2 cellular contexts compared by ENCODE assay signal in the genomic region with DNA sequence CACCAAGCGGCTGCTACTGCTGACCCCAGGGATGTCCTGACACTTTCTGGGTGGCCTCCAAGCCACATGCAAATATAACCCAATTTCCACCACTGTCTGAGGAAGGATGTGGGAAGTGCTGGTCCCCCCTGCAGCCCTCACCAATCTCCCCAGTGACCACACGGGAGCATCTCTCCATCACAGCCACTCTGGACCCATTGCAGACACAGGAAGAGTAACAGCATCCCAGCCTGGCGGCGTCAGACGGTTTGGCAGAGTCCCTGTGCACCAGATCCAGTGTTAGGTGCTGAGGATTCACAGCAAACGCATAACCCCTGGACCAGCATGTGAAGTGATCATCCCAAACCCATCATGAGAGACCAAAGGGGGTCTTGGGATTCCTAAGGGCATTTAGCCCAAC.
TF ChIP-seq lines count a peak whose summit lies in the region.

No MANE protein-coding gene starts in this region.

TF ChIP-seq in SK-N-SH, 30 proteins besides CTCF, POLR2A, EP300 and RAD21:
- TF ChIP-seq EZH2phosphoT487 (IDR thresholded peaks at IDR 0.05; ENCODE audit: borderline replicate concordance, low read depth), result no peak
- TF ChIP-seq RFX5 (IDR thresholded peaks at IDR 0.05; ENCODE audit: low read length), result no peak
- TF ChIP-seq GABPA (IDR thresholded peaks at IDR 0.05; ENCODE audit: low read depth), result no peak
- no peak for TF ChIP-seq NFIC (IDR thresholded peaks at IDR 0.05; ENCODE audit: borderline replicate concordance)
- no peak for TF ChIP-seq MXI1 (IDR thresholded peaks at IDR 0.05; ENCODE audit: low read depth, low read length)
- no peak for TF ChIP-seq POLR2AphosphoS5 (IDR thresholded peaks at IDR 0.05; ENCODE audit: low read depth, low read length)
- TF ChIP-seq FOXJ3 (CRISPR knock-in tag; IDR thresholded peaks at IDR 0.05), result no peak
- TF ChIP-seq FOSL2 (IDR thresholded peaks at IDR 0.05; ENCODE audit: borderline replicate concordance, low read depth), result no peak
- no peak for TF ChIP-seq MEF2A (IDR thresholded peaks at IDR 0.05; ENCODE audit: borderline replicate concordance, low read depth)
- TF ChIP-seq TAF1 (IDR thresholded peaks at IDR 0.05; ENCODE audit: borderline replicate concordance, low read depth, low read length), result no peak
- no peak for TF ChIP-seq RXRA (IDR thresholded peaks at IDR 0.05; ENCODE audit: borderline replicate concordance, low read depth)
- no peak for TF ChIP-seq SIN3A (IDR thresholded peaks at IDR 0.05; ENCODE audit: borderline replicate concordance, low read depth, low read length)
- no peak for TF ChIP-seq ELF1 (IDR thresholded peaks at IDR 0.05)
- TF ChIP-seq YY1 (IDR thresholded peaks at IDR 0.05; ENCODE audit: low read depth), result no peak
- TF ChIP-seq, protein P1, sequence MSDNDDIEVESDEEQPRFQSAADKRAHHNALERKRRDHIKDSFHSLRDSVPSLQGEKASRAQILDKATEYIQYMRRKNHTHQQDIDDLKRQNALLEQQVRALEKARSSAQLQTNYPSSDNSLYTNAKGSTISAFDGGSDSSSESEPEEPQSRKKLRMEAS (IDR thresholded peaks at IDR 0.05; ENCODE audit: low read depth), result no peak
- TF ChIP-seq JUND (IDR thresholded peaks at IDR 0.05), result no peak
- TF ChIP-seq TCF12 (IDR thresholded peaks at IDR 0.05), result no peak
- TF ChIP-seq, protein P2, sequence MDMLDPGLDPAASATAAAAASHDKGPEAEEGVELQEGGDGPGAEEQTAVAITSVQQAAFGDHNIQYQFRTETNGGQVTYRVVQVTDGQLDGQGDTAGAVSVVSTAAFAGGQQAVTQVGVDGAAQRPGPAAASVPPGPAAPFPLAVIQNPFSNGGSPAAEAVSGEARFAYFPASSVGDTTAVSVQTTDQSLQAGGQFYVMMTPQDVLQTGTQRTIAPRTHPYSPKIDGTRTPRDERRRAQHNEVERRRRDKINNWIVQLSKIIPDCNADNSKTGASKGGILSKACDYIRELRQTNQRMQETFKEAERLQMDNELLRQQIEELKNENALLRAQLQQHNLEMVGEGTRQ (IDR thresholded peaks at IDR 0.05; ENCODE audit: borderline replicate concordance, low read depth, low read length), result no peak
- TF ChIP-seq FOXM1 (IDR thresholded peaks at IDR 0.05; ENCODE audit: low read depth), result no peak
- TF ChIP-seq RCOR1 (IDR thresholded peaks at IDR 0.05; ENCODE audit: low read length), result no peak
TF ChIP-seq in SK-N-SH: peak in this region for 0.

TF ChIP-seq in SK-N-SH treated with all-trans-retinoic acid at 6 μM for 48 hours, 23 proteins besides CTCF, POLR2A, EP300 and RAD21:
- TF ChIP-seq, protein P3, sequence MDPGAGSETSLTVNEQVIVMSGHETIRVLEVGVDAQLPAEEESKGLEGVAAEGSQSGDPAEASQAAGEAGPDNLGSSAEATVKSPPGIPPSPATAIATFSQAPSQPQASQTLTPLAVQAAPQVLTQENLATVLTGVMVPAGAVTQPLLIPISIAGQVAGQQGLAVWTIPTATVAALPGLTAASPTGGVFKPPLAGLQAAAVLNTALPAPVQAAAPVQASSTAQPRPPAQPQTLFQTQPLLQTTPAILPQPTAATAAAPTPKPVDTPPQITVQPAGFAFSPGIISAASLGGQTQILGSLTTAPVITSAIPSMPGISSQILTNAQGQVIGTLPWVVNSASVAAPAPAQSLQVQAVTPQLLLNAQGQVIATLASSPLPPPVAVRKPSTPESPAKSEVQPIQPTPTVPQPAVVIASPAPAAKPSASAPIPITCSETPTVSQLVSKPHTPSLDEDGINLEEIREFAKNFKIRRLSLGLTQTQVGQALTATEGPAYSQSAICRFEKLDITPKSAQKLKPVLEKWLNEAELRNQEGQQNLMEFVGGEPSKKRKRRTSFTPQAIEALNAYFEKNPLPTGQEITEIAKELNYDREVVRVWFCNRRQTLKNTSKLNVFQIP (CRISPR knock-in tag; IDR thresholded peaks at IDR 0.05; ENCODE audit: borderline replicate concordance, low read depth), result no peak
- TF ChIP-seq ISL1 (CRISPR knock-in tag; IDR thresholded peaks at IDR 0.05), result no peak
- TF ChIP-seq OSR1 (CRISPR knock-in tag; IDR thresholded peaks at IDR 0.05), result no peak
- no peak for TF ChIP-seq ZNF565 (CRISPR knock-in tag; conservative IDR thresholded peaks at IDR 0.05; ENCODE audit: low read depth)
- no peak for TF ChIP-seq ZFP3 (CRISPR knock-in tag; IDR thresholded peaks at IDR 0.05)
- no peak for TF ChIP-seq CSDC2 (CRISPR knock-in tag; IDR thresholded peaks at IDR 0.05)
